Comparison of ENCODE assay signal across 29 cellular contexts in genomic region chr20:58584881-58585752, GRCh38.
DNase-seq lines count a peak whose midpoint lies in the region; ATAC-seq, FAIRE-seq and TF ChIP-seq lines count a peak whose summit lies in the region.
"Had no signal": no experiment of that assay in that cellular context is flagged by ENCODE, and none has a peak within 500 bp of the region (broad histone marks: within the 10 kb centered on the region; RNA-seq: fewer than 3 reads in every experiment).

No MANE protein-coding gene starts in this region.

- H3K4me3 ChIP-seq in AG10803 (ENCODE audit: low read length) (no peak overlapping the region), IMR-90 (ENCODE audit: insufficient read depth, low read depth, low read length) (no peak overlapping the region), endothelial cell of umbilical vein (replicated peaks in 1 of 3; ENCODE audit: insufficient read depth in 1 of 3, low read depth in 1 of 3, low read length in 3 of 3) (no peak overlapping the region)
- H3K4me3 ChIP-seq: breast epithelium, dorsolateral prefrontal cortex, HAP-1, heart left ventricle, SJCRH30, testis had no signal

- no peak overlapping the region for H3K23ac ChIP-seq in IMR-90 (ENCODE audit: low read depth, low read length)

- H2BK15ac ChIP-seq in IMR-90 (ENCODE audit: low read depth, low read length): no peak overlapping the region

- H3K9ac ChIP-seq in IMR-90 (ENCODE audit: low read depth, low read length): no peak overlapping the region
- no peak overlapping the region for H3K9ac ChIP-seq in endothelial cell of umbilical vein (replicated peaks; ENCODE audit: extremely low read depth, insufficient read depth, low read length)

- POLR2A ChIA-PET in IMR-90 (lab: Charles Lee; ENCODE audit: unreplicated experiment): no interaction called here
- POLR2A ChIA-PET in endothelial cell of umbilical vein (lab: Charles Lee): no interaction called here

- no peak overlapping the region for H3K4me3 Mint-ChIP-seq in neural crest cell
- H3K4me3 Mint-ChIP-seq: activated CD8-positive, alpha-beta T cell treated with anti-CD3 and anti-CD28 coated beads, Interleukin-2, amount 10 ng/mL, durations not matched to agents 7 days and 5 days; activated naive CD8-positive, alpha-beta T cell; activated T-cell treated with anti-CD3 and anti-CD28 coated beads, Interleukin-2, amount 50 U/mL, for 4 hours; memory B cell; stimulated activated effector memory CD8-positive, alpha-beta T cell treated with anti-CD3 and anti-CD28 coated beads, Interleukin-12 subunit alpha, Interleukin-12 subunit beta, amount 100 ng/mL, for 72 hours; WTC11 had no signal

- peak overlapping the region; percentile 8; the same call in 1 of the 2 replicates for H3K27ac ChIP-seq in IMR-90 (ENCODE audit: insufficient read depth, low read length)
- H3K27ac ChIP-seq in endothelial cell of umbilical vein (ENCODE audit: insufficient read depth, low read depth, low read length): no peak overlapping the region
- H3K27ac ChIP-seq: dorsolateral prefrontal cortex, SJCRH30, testis had no signal

- CTCF ChIA-PET in IMR-90 (lab: Yijun Ruan, JAX): no interaction called here
- CTCF ChIA-PET in endothelial cell of umbilical vein (lab: Charles Lee): no interaction called here

- peak overlapping the region; percentile 47; the same call in 1 of the 2 replicates for H3K4me2 ChIP-seq in IMR-90 (ENCODE audit: low read depth, low read length)
- H3K4me2 ChIP-seq in endothelial cell of umbilical vein (ENCODE audit: insufficient read depth, low read length): no peak overlapping the region

- H2BK5ac ChIP-seq in IMR-90 (ENCODE audit: low read depth, low read length, poor library complexity, severe bottlenecking): no peak overlapping the region

- no peak overlapping the region for H4K8ac ChIP-seq in IMR-90 (ENCODE audit: low read depth in 2 of 2, low read length in 2 of 2)

- peaks cover 8% of the 10 kb centered on the region for H3K9me1 ChIP-seq in IMR-90 (ENCODE audit: insufficient read depth, low read length)
- H3K9me1 ChIP-seq in endothelial cell of umbilical vein (replicated peaks; ENCODE audit: control insufficient read depth, extremely low read depth, insufficient read depth, low read length): no peaks in the 10 kb centered on the region

- no peak for TF ChIP-seq POLR2A in IMR-90 (IDR thresholded peaks at IDR 0.05; ENCODE audit: low read depth, low read length)
- no peak for TF ChIP-seq POLR2A in endothelial cell of umbilical vein (IDR thresholded peaks at IDR 0.05; ENCODE audit: low read depth, low read length)

- peaks cover 8% of the 10 kb centered on the region for H3K4me1 Mint-ChIP-seq in neural crest cell
- H3K4me1 Mint-ChIP-seq: CD4-positive, alpha-beta memory T cell; memory B cell; stimulated activated effector memory CD8-positive, alpha-beta T cell treated with anti-CD3 and anti-CD28 coated beads, Interleukin-12 subunit alpha, Interleukin-12 subunit beta, amount 100 ng/mL, for 72 hours had no signal

- no peak overlapping the region for H3K56ac ChIP-seq in IMR-90 (ENCODE audit: extremely low read depth, insufficient read depth, low read length)

- no peaks in the 10 kb centered on the region for H3K36me3 Mint-ChIP-seq in neural crest cell (ENCODE audit: low read depth)
- H3K36me3 Mint-ChIP-seq: activated naive CD8-positive, alpha-beta T cell; stimulated activated effector memory CD8-positive, alpha-beta T cell treated with anti-CD3 and anti-CD28 coated beads, Interleukin-12 subunit alpha, Interleukin-12 subunit beta, amount 100 ng/mL, for 72 hours; WTC11 had no signal

- no peak for TF ChIP-seq CTCF in AG10803 (conservative IDR thresholded peaks at IDR 0.05; ENCODE audit: low read length)
- TF ChIP-seq CTCF in IMR-90 (conservative IDR thresholded peaks at IDR 0.05; ENCODE audit: low read depth, low read length): no peak
- no peak for TF ChIP-seq CTCF in endothelial cell of umbilical vein (IDR thresholded peaks at IDR 0.05; ENCODE audit: extremely low read depth in 1 of 2, insufficient read depth in 1 of 2, low read depth in 1 of 2, low read length in 2 of 2)
- TF ChIP-seq CTCF in neural crest cell (conservative IDR thresholded peaks at IDR 0.05): no peak

- H2BK120ac ChIP-seq in IMR-90 (ENCODE audit: low read depth, low read length): peak overlapping the region; percentile 12; the same call in 1 of the 2 replicates

- H4K91ac ChIP-seq in IMR-90 (ENCODE audit: insufficient read depth, low read depth, low read length): no peak overlapping the region

- DNase-seq in AG10803 (ENCODE audit: low read depth) (peak; percentile 26), IMR-90 (peak; percentile 73), endothelial cell of umbilical vein (ENCODE audit: low read depth, low spot score) (peak; percentile 11), neural crest cell (ENCODE audit: low read depth, low spot score) (no peak), HCEC 1CT (no peak)
- DNase-seq: ACHN; activated CD8-positive, alpha-beta T cell treated with anti-CD3 and anti-CD28 coated beads, Interleukin-2, amount 10 ng/mL, durations not matched to agents 7 days and 5 days; activated T-cell treated with anti-CD3 and anti-CD28 coated beads, Interleukin-2, amount 50 U/mL, for 4 hours; CD4-positive, alpha-beta memory T cell; DMS79 treated with DMSO at 0.1 percent for 48 hours; heart left ventricle; NCI-H1048; NCI-H2029 treated with DMSO at 0.1 percent for 48 hours; NCI-H524 treated with DMSO at 0.1 percent for 48 hours; retina; SJCRH30; T-helper 2 cell; testis had no signal

- peak overlapping the region; percentile 19 for H2AFZ ChIP-seq in IMR-90 (replicated peaks; ENCODE audit: low read length, poor library complexity)
- H2AFZ ChIP-seq in endothelial cell of umbilical vein (ENCODE audit: low read depth, low read length): no peak overlapping the region

- no peaks in the 10 kb centered on the region for H3K79me1 ChIP-seq in IMR-90 (ENCODE audit: low read depth in 1 of 2, low read length in 2 of 2)

- intact Hi-C loops in IMR-90 (cut with micrococcal nuclease): no loop called here
- intact Hi-C loops in endothelial cell of umbilical vein (cut with micrococcal nuclease): no loop called here

- H3K27me3 Mint-ChIP-seq in neural crest cell (ENCODE audit: low read depth): peaks cover 3% of the 10 kb centered on the region

- peak overlapping the region; percentile 93; the same call in 1 of the 2 replicates for H2AK5ac ChIP-seq in IMR-90 (ENCODE audit: low read depth, low read length)

- no peaks in the 10 kb centered on the region for H3K9me3 ChIP-seq in IMR-90 (ENCODE audit: control insufficient read depth, insufficient read depth, low read length)
- no peaks in the 10 kb centered on the region for H3K9me3 ChIP-seq in endothelial cell of umbilical vein (replicated peaks; ENCODE audit: control insufficient read depth, insufficient read depth, low read length)
- H3K9me3 ChIP-seq: HAP-1, SJCRH30, testis had no signal

- no peak for TF ChIP-seq RAD21 in IMR-90 (IDR thresholded peaks at IDR 0.05; ENCODE audit: low read length)

- no peak overlapping the region for H2BK20ac ChIP-seq in IMR-90 (ENCODE audit: low read depth, low read length)

- H4K20me1 ChIP-seq in IMR-90 (ENCODE audit: insufficient read depth, low read length) (no peaks in the 10 kb centered on the region), endothelial cell of umbilical vein (replicated peaks; ENCODE audit: control insufficient read depth, extremely low read depth, insufficient read depth, low read length) (no peaks in the 10 kb centered on the region)

- FAIRE-seq in endothelial cell of umbilical vein (lab: Jason Lieb, UNC): no peak
- FAIRE-seq: islet of Langerhans had no signal

- BruUV-seq in IMR-90 (replicated peaks; lab: Mats Ljungman, UMichigan) (no TSS peak), endothelial cell of umbilical vein (replicated peaks; lab: Mats Ljungman, UMichigan) (no TSS peak)

- peak overlapping the region; percentile 17; the same call in 1 of the 2 replicates for H3K18ac ChIP-seq in IMR-90 (ENCODE audit: low read depth, low read length)

- H3K14ac ChIP-seq in IMR-90 (replicated peaks; ENCODE audit: low read depth, low read length): no peak overlapping the region

- H3K27ac Mint-ChIP-seq in neural crest cell (ENCODE audit: unreplicated experiment): peak overlapping the region; percentile 87
- H3K27ac Mint-ChIP-seq: activated CD8-positive, alpha-beta T cell treated with anti-CD3 and anti-CD28 coated beads, Interleukin-2, amount 10 ng/mL, durations not matched to agents 7 days and 5 days; activated naive CD8-positive, alpha-beta T cell; memory B cell; stimulated activated effector memory CD8-positive, alpha-beta T cell treated with anti-CD3 and anti-CD28 coated beads, Interleukin-12 subunit alpha, Interleukin-12 subunit beta, amount 100 ng/mL, for 72 hours; WTC11 had no signal

- ATAC-seq in IMR-90 (ENCODE audit: low read depth) (peak; percentile 80), HG02981 (IDR thresholded peaks at IDR 0.05; ENCODE audit: unreplicated experiment) (no peak), HG02852 (IDR thresholded peaks at IDR 0.05; ENCODE audit: unreplicated experiment) (no peak), GM21381 (IDR thresholded peaks at IDR 0.05; ENCODE audit: unreplicated experiment) (no peak)
- ATAC-seq: activated CD8-positive, alpha-beta T cell treated with anti-CD3 and anti-CD28 coated beads, Interleukin-2, amount 10 ng/mL, durations not matched to agents 7 days and 5 days; activated T-cell treated with anti-CD3 and anti-CD28 coated beads, Interleukin-2, amount 50 U/mL, for 4 hours; heart left ventricle; WTC11 had no signal

- H3K4me1 ChIP-seq in IMR-90 (ENCODE audit: control insufficient read depth, insufficient read depth, low read length): peaks cover 12% of the 10 kb centered on the region
- no peaks in the 10 kb centered on the region for H3K4me1 ChIP-seq in endothelial cell of umbilical vein (ENCODE audit: control insufficient read depth, extremely low read depth, insufficient read depth, low read length)
- H3K4me1 ChIP-seq: breast epithelium, HAP-1, SJCRH30 had no signal

- H3K27me3 ChIP-seq in IMR-90 (ENCODE audit: control insufficient read depth, insufficient read depth, low read length): peaks cover 7% of the 10 kb centered on the region; the same call in 1 of the 2 replicates
- peaks cover 0 to 2% of the 10 kb centered on the region in 2 experiments for H3K27me3 ChIP-seq in endothelial cell of umbilical vein (ENCODE audit: control insufficient read depth in 2 of 2, insufficient read depth in 2 of 2, low read length in 2 of 2)
- H3K27me3 ChIP-seq: breast epithelium, SJCRH30, testis had no signal

- H3K9me3 Mint-ChIP-seq in neural crest cell: no peaks in the 10 kb centered on the region

- H3K36me3 ChIP-seq in IMR-90 (ENCODE audit: control insufficient read depth, insufficient read depth, low read length) (no peaks in the 10 kb centered on the region), endothelial cell of umbilical vein (ENCODE audit: control insufficient read depth in 2 of 2, extremely low read depth in 1 of 2, insufficient read depth in 2 of 2, low read length in 2 of 2) (no peaks in the 10 kb centered on the region)
- H3K36me3 ChIP-seq: breast epithelium, HAP-1, heart left ventricle, SJCRH30 had no signal

- 37% methylated on average over 2 of the region's 9 CpGs; no CpG with 5 or more reads in 1 of the 2 experiments for WGBS in IMR-90 (ENCODE audit: extremely low coverage in 2 of 2, insufficient read length in 1 of 2), 2 experiments

- peak overlapping the region; percentile 6 for H2AK9ac ChIP-seq in IMR-90 (replicated peaks; ENCODE audit: low read depth, low read length, poor library complexity)

- peak overlapping the region; percentile 46; the same call in 1 of the 2 replicates for H3K4ac ChIP-seq in IMR-90 (ENCODE audit: low read depth, low read length)

- H4K5ac ChIP-seq in IMR-90 (ENCODE audit: low read depth, low read length): no peak overlapping the region

- no peaks in the 10 kb centered on the region for H3K79me2 ChIP-seq in endothelial cell of umbilical vein (ENCODE audit: control insufficient read depth, insufficient read depth, low read length)

- in situ Hi-C loops in IMR-90 (cut with MboI; ENCODE audit: low sequenced_read_pairs): no loop called here

- dilution Hi-C loops in IMR-90 (cut with HindIII; ENCODE audit: low sequenced_read_pairs, unreplicated experiment) (no loop called here), endothelial cell of umbilical vein (cut with MboI; ENCODE audit: extremely low pct_ligation_motif_present, low sequenced_read_pairs) (no loop called here)

Comparison
In these comparisons a context has a peak if more than half of its experiments do, and no peak if none do; other contexts are left out.
1. DNase-seq: peak in AG10803 (single experiment), IMR-90 (single experiment) and endothelial cell of umbilical vein (single experiment); none in neural crest cell (single experiment) and HCEC 1CT (single experiment).